ENCODE assay signal across 8 cellular contexts in the genomic region with DNA sequence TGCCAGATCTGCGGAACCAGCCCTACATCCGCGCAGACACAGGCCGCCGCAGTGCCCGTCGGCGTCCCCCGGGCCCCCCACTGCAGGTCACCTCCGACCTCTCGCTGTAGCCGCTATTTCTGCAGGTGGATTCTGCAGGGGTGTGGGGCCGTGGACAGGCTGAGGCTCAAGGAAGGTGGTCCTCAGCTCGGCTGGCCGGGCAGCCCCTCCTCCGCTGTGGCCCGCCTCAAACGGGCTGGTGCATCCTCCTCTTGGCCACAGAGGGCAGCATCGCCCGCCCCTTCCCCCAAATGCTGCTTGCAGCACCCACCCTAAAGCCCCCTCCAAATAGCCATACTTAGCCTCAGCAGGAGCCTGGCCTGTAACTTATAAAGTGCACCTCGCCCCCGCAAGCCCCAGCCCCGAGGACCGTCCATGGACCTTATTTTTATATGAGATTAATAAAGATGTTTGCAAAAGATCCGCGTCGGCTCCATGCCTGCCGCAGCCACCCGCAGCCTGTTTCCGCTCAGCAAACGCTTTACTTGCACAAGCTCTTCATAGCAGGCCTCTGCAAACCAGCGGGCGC. TPM values are rescaled to one million over a fixed set of nuclear protein-coding genes. Genes with fewer than 3 reads are reported as not detected.
DNase-seq lines count a peak whose midpoint lies in the region; ATAC-seq and TF ChIP-seq lines count a peak whose summit lies in the region.

No MANE protein-coding gene starts in this region.

- TF ChIP-seq CTCF in AG04449 (IDR thresholded peaks at IDR 0.05; ENCODE audit: insufficient read depth, low read length, missing control alignments): peak; percentile 64
- TF ChIP-seq CTCF in GM23338 (conservative IDR thresholded peaks at IDR 0.05; ENCODE audit: low read depth in 2 of 2): peak; percentile 74 to 79
- TF ChIP-seq CTCF in RWPE1 (conservative IDR thresholded peaks at IDR 0.05; ENCODE audit: low read depth): peak; percentile 45

- H3K4me3 ChIP-seq in AG04449 (ENCODE audit: low read depth, low read length) (peak overlapping the region; percentile 56), GM23338 (peak overlapping the region; percentile 96), ectodermal cell (ENCODE audit: insufficient read depth, low read depth, low read length) (peak overlapping the region; percentile 84), muscle layer of colon (ENCODE audit: low read depth in 1 of 2, low read length in 2 of 2) (peak overlapping the region; percentile 41 to 59)

- DNase-seq in AG04449 (ENCODE audit: low read depth, low spot score) (no peak), GM23338 (ENCODE audit: low spot score) (peak; percentile 83), RWPE1 (ENCODE audit: low spot score) (no peak), NCI-H2029 treated with DMSO at 0.1 percent for 48 hours (lab: John Stamatoyannopoulos, UW) (no peak), T1000 (lab: John Stamatoyannopoulos, UW) (no peak)

- peak overlapping the region; percentile 99 for H3K4me2 ChIP-seq in GM23338

- H3K9me3 Mint-ChIP-seq in GM23338: no peaks in the 10 kb centered on the region

- CTCF ChIA-PET in AG04449 (lab: Yijun Ruan, JAX): interaction anchor here (0.7 to 10.2 kb wide), 14 partner anchors 8 to 147 kb away, joined by 3 to 73 read pairs (median 4); no protein-coding TSS in a partner anchor
- CTCF ChIA-PET in RWPE1 (lab: Yijun Ruan, JAX): interaction anchor here (0.7 to 1.5 kb wide), 5 partner anchors 16 to 1300 kb away, joined by 3 to 4 read pairs (median 3); no protein-coding TSS in a partner anchor

- H3K27ac Mint-ChIP-seq in GM23338: peak overlapping the region; percentile 43

- H3K4me1 Mint-ChIP-seq in GM23338: peaks cover 27% of the 10 kb centered on the region

- no peak overlapping the region for H3K9ac ChIP-seq in muscle layer of colon (ENCODE audit: low read length)

- ATAC-seq in GM23338: peak; percentile 62
- no peak for ATAC-seq in GM21447 (IDR thresholded peaks at IDR 0.05; ENCODE audit: unreplicated experiment)

- H3F3A ChIP-seq in GM23338 (replicated peaks; ENCODE audit: low read depth): peaks cover 23% of the 10 kb centered on the region

- H2AFZ ChIP-seq in GM23338: peak overlapping the region; percentile 99

- no peaks in the 10 kb centered on the region for H3K9me3 ChIP-seq in ectodermal cell (ENCODE audit: control insufficient read depth, low read length)
- no peaks in the 10 kb centered on the region for H3K9me3 ChIP-seq in muscle layer of colon (ENCODE audit: low read length)

- no peaks in the 10 kb centered on the region for H3K9me2 ChIP-seq in GM23338 (ENCODE audit: insufficient read depth)

- H3K79me2 ChIP-seq in GM23338 (replicated peaks; ENCODE audit: insufficient read depth): peaks cover 3% of the 10 kb centered on the region; the same call in 1 of the 2 replicates

- H3K27me3 ChIP-seq in GM23338 (ENCODE audit: insufficient read depth) (no peaks in the 10 kb centered on the region), ectodermal cell (ENCODE audit: control insufficient read depth, insufficient read depth, low read length, poor library complexity, severe bottlenecking) (peaks cover 3% of the 10 kb centered on the region), muscle layer of colon (ENCODE audit: control insufficient read depth in 1 of 2, insufficient read depth in 2 of 2, low read length in 2 of 2) (no peaks in the 10 kb centered on the region)

- H3K4me3 Mint-ChIP-seq in GM23338: peak overlapping the region; percentile 79

- H3K36me3 ChIP-seq in GM23338 (ENCODE audit: insufficient read depth) (no peaks in the 10 kb centered on the region), ectodermal cell (ENCODE audit: control insufficient read depth, insufficient read depth, low read length) (peaks cover 6% of the 10 kb centered on the region), muscle layer of colon (ENCODE audit: insufficient read depth, low read length) (peaks cover 6% of the 10 kb centered on the region)

- 5 to 6% methylated on average over 32 to 33 of the region's 33 CpGs for WGBS in ectodermal cell, 2 experiments

- POLR2A ChIA-PET in AG04449 (lab: Yijun Ruan, JAX): no interaction called here
- POLR2A ChIA-PET in RWPE1 (lab: Yijun Ruan, JAX; ENCODE audit: low non-redundant PET): no interaction called here

- H3K4me1 ChIP-seq in GM23338 (ENCODE audit: insufficient read depth) (peaks cover 18% of the 10 kb centered on the region), ectodermal cell (ENCODE audit: control insufficient read depth, insufficient read depth, low read length) (peaks cover 15% of the 10 kb centered on the region), muscle layer of colon (ENCODE audit: insufficient read depth, low read length) (peaks cover 7% of the 10 kb centered on the region)

- H3K36me3 Mint-ChIP-seq in GM23338 (ENCODE audit: low read depth): peaks cover 12% of the 10 kb centered on the region

- peaks cover 21% of the 10 kb centered on the region for H3K27me3 Mint-ChIP-seq in GM23338 (ENCODE audit: insufficient read depth, low read depth, poor library complexity)

- H4K20me1 ChIP-seq in GM23338 (replicated peaks; ENCODE audit: insufficient read depth): no peaks in the 10 kb centered on the region

- H3K27ac ChIP-seq in GM23338 (ENCODE audit: low read depth) (peak overlapping the region; percentile 94), RWPE1 (peak overlapping the region; percentile 89), ectodermal cell (ENCODE audit: insufficient read depth, low read depth, low read length, poor library complexity, severe bottlenecking) (peak overlapping the region; percentile 91), muscle layer of colon (ENCODE audit: low read depth, low read length) (no peak overlapping the region)

TF ChIP-seq in GM23338, 12 proteins besides CTCF, POLR2A, EP300 and RAD21:
- TF ChIP-seq, protein P1, sequence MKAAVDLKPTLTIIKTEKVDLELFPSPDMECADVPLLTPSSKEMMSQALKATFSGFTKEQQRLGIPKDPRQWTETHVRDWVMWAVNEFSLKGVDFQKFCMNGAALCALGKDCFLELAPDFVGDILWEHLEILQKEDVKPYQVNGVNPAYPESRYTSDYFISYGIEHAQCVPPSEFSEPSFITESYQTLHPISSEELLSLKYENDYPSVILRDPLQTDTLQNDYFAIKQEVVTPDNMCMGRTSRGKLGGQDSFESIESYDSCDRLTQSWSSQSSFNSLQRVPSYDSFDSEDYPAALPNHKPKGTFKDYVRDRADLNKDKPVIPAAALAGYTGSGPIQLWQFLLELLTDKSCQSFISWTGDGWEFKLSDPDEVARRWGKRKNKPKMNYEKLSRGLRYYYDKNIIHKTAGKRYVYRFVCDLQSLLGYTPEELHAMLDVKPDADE (IDR thresholded peaks at IDR 0.05): no peak
- TF ChIP-seq EZH2phosphoT487 (IDR thresholded peaks at IDR 0.05; ENCODE audit: unreplicated experiment) (no peak), EZH2 (IDR thresholded peaks at IDR 0.05; ENCODE audit: low read depth, unreplicated experiment) (no peak), JUNB (IDR thresholded peaks at IDR 0.05; ENCODE audit: unreplicated experiment) (no peak)

RNA-seq across cellular contexts. Expression of a gene that starts 14.9 kb away (rescaled TPM):
- total RNA-seq in GM23338 (2014; rRNA removed; shearing (Covaris generic)): not detected in 2 replicates
- polyA plus RNA-seq in GM23338 (2016; fragmentation: Nextera tagmentation; extraction: Ambion mirVana): 0.23 TPM in 1 of 2 replicates, not detected in the other
- not detected for polyA plus RNA-seq in ectodermal cell (2013, experiment 1 of 4)
- polyA plus RNA-seq in ectodermal cell (2013, experiment 2 of 4): not detected
- polyA plus RNA-seq in ectodermal cell (2013, experiment 3 of 4): not detected
- polyA plus RNA-seq in ectodermal cell (2013, experiment 4 of 4): not detected

RNA-seq across cellular contexts. Expression of a gene that starts 25.3 kb away (rescaled TPM):
- total RNA-seq in GM23338 (2014; rRNA removed; shearing (Covaris generic)): 9.3 and 23.1 TPM in 2 replicates
- polyA plus RNA-seq in GM23338 (2016; fragmentation: Nextera tagmentation; extraction: Ambion mirVana): 5.6 and 6.6 TPM in 2 replicates
- polyA plus RNA-seq in ectodermal cell (2013, experiment 1 of 4): 3.0 TPM
- polyA plus RNA-seq in ectodermal cell (2013, experiment 2 of 4): 3.0 TPM
- polyA plus RNA-seq in ectodermal cell (2013, experiment 3 of 4): 2.7 TPM
- polyA plus RNA-seq in ectodermal cell (2013, experiment 4 of 4): 3.0 TPM
